ENCODE assay signal across 8 cellular contexts in genomic region chr7:47573758-47574472, GRCh38. TPM values are rescaled to one million over a fixed set of nuclear protein-coding genes. Genes with fewer than 3 reads are reported as not detected.
DNase-seq lines count a peak whose midpoint lies in the region; ATAC-seq and TF ChIP-seq lines count a peak whose summit lies in the region.

No MANE protein-coding gene starts in this region.

- no peak overlapping the region for H2BK5ac ChIP-seq in neuronal stem cell (ENCODE audit: low read length)

- WGBS in GM23248 (ENCODE audit: low coverage in 1 of 2, low lambda C conversion rate in 2 of 2, missing lambda C conversion rate in 2 of 2), 2 experiments: 2 to 4% methylated on average over 11 of the region's 11 CpGs
- no CpG with 5 or more reads among the region's 11 CpGs for WGBS in neuronal stem cell (ENCODE audit: extremely low coverage in 2 of 2, insufficient read length in 2 of 2, insufficient replicate concordance in 1 of 2), 2 donors

- H4K20me1 ChIP-seq in GM23248 (ENCODE audit: insufficient read depth): no peaks in the 10 kb centered on the region

- H3K4me2 ChIP-seq in GM23248 (ENCODE audit: unreplicated experiment) (peak overlapping the region; percentile 70), neuronal stem cell (ENCODE audit: insufficient read depth, low read length, poor library complexity, severe bottlenecking) (no peak overlapping the region)

- H3F3A ChIP-seq in GM23248 (ENCODE audit: insufficient read depth): peaks cover 58% of the 10 kb centered on the region

- in situ Hi-C loops in GM23248 (cut with MboI): no loop called here
- in situ Hi-C loops in SK-MEL-5 (cut with HindIII; ENCODE audit: low pct_unique_long_range_greater_than_20kb, low sequenced_read_pairs): no loop called here

- H3K4me1 ChIP-seq in GM23248 (ENCODE audit: insufficient read depth) (peaks cover 60% of the 10 kb centered on the region), skeletal muscle tissue (ENCODE audit: control insufficient read depth in 3 of 3, insufficient read depth in 3 of 3, low read length in 3 of 3) (peaks cover 55 to 58% (median 58%) of the 10 kb centered on the region in 3 donors), neuronal stem cell (ENCODE audit: control insufficient read depth in 2 of 2, insufficient read depth in 1 of 2, low read depth in 1 of 2, low read length in 2 of 2) (peaks cover 0 to 13% of the 10 kb centered on the region in 2 donors)

- no peak overlapping the region for H2BK12ac ChIP-seq in neuronal stem cell (ENCODE audit: low read length)

- no peak overlapping the region for H2BK15ac ChIP-seq in neuronal stem cell (ENCODE audit: low read length)

- H3K9ac ChIP-seq in GM23248: peak overlapping the region; percentile 80
- no peak overlapping the region for H3K9ac ChIP-seq in skeletal muscle tissue (ENCODE audit: low read depth in 1 of 3, low read length in 3 of 3)
- H3K9ac ChIP-seq in neuronal stem cell (ENCODE audit: low read depth, low read length, poor library complexity): no peak overlapping the region

- H4K91ac ChIP-seq in neuronal stem cell (ENCODE audit: low read depth, low read length, poor library complexity): no peak overlapping the region

- H3K79me2 ChIP-seq in GM23248 (ENCODE audit: insufficient read depth): peaks cover 61% of the 10 kb centered on the region

- no peaks in the 10 kb centered on the region for H3K9me3 ChIP-seq in GM23248 (ENCODE audit: low read depth)
- H3K9me3 ChIP-seq in skeletal muscle tissue (ENCODE audit: control insufficient read depth in 3 of 3, low read length in 3 of 3): no peaks in the 10 kb centered on the region
- no peaks in the 10 kb centered on the region for H3K9me3 ChIP-seq in neuronal stem cell (replicated peaks in 1 of 2; ENCODE audit: control insufficient read depth in 2 of 2, insufficient read depth in 1 of 2, low read depth in 1 of 2, low read length in 2 of 2)

- no peaks in the 10 kb centered on the region for H3K9me2 ChIP-seq in GM23248 (ENCODE audit: insufficient read depth)

- H2AFZ ChIP-seq in GM23248 (no peak overlapping the region), neuronal stem cell (ENCODE audit: low read length) (no peak overlapping the region)

- no peak overlapping the region for H3K18ac ChIP-seq in neuronal stem cell (ENCODE audit: low read length)

- no peak overlapping the region for H4K8ac ChIP-seq in neuronal stem cell (ENCODE audit: low read depth, low read length)

- DNase-seq in GM23248: peak; percentile 93
- peak; percentile 33 for DNase-seq in SK-MEL-5 (ENCODE audit: low read depth, low spot score)
- DNase-seq in fibroblast of villous mesenchyme (ENCODE audit: low read depth): peak; percentile 97
- DNase-seq in activated gamma-delta T cell treated with Interleukin-2 at 50 U/mL for 16 hours: no peak
- no peak for DNase-seq in neuronal stem cell (ENCODE audit: low spot score)
- DNase-seq in GM19238 (ENCODE audit: insufficient read length, low spot score): no peak

- peaks cover 5% of the 10 kb centered on the region for H3K79me1 ChIP-seq in neuronal stem cell (ENCODE audit: low read depth, low read length)

- no peak overlapping the region for H3K23ac ChIP-seq in neuronal stem cell (ENCODE audit: low read depth, low read length, poor library complexity)

- no peak for ATAC-seq in HG02970 (IDR thresholded peaks at IDR 0.05; ENCODE audit: low FRiP score, unreplicated experiment)

- no peaks in the 10 kb centered on the region for H3K36me3 ChIP-seq in GM23248 (ENCODE audit: low read depth)
- H3K36me3 ChIP-seq in skeletal muscle tissue (ENCODE audit: control insufficient read depth in 3 of 3, insufficient read depth in 3 of 3, low read length in 3 of 3): no peaks in the 10 kb centered on the region
- H3K36me3 ChIP-seq in neuronal stem cell (replicated peaks in 1 of 2; ENCODE audit: control insufficient read depth in 2 of 2, insufficient read depth in 2 of 2, low read length in 2 of 2): peaks cover 0 to 3% of the 10 kb centered on the region in 2 donors

- no peak overlapping the region for H2AK5ac ChIP-seq in neuronal stem cell (ENCODE audit: low read depth, low read length)

- no peak overlapping the region for H2BK120ac ChIP-seq in neuronal stem cell (ENCODE audit: low read depth, low read length)

- no peak overlapping the region for H3K14ac ChIP-seq in neuronal stem cell (ENCODE audit: low read length)

- H3K27me3 ChIP-seq in GM23248 (replicated peaks; ENCODE audit: insufficient read depth) (no peaks in the 10 kb centered on the region), skeletal muscle tissue (ENCODE audit: control insufficient read depth in 3 of 3, insufficient read depth in 3 of 3, low read length in 3 of 3) (no peaks in the 10 kb centered on the region), neuronal stem cell (ENCODE audit: control insufficient read depth in 3 of 3, insufficient read depth in 3 of 3, low read depth in 1 of 3, low read length in 3 of 3) (no peaks in the 10 kb centered on the region)

- H3K4me3 ChIP-seq in GM23248: peak overlapping the region; percentile 15; the same call in 1 of the 2 replicates
- no peak overlapping the region for H3K4me3 ChIP-seq in fibroblast of villous mesenchyme (ENCODE audit: low read depth, low read length)
- no peak overlapping the region for H3K4me3 ChIP-seq in skeletal muscle tissue (ENCODE audit: low read length in 3 of 3)
- no peak overlapping the region for H3K4me3 ChIP-seq in neuronal stem cell (ENCODE audit: low read length in 2 of 2)

- H3K4ac ChIP-seq in neuronal stem cell (ENCODE audit: low read length): no peak overlapping the region

- peak overlapping the region; percentile 92 for H3K27ac ChIP-seq in GM23248
- H3K27ac ChIP-seq in skeletal muscle tissue (ENCODE audit: low read depth, low read length): peak overlapping the region; percentile 57
- no peak overlapping the region for H3K27ac ChIP-seq in neuronal stem cell (replicated peaks; ENCODE audit: low read length)

- no peak for TF ChIP-seq CTCF in fibroblast of villous mesenchyme (IDR thresholded peaks at IDR 0.05; ENCODE audit: insufficient read depth, low read depth, low read length)

RNA-seq across cellular contexts. Expression of gene TNS3, which starts 8.0 kb away (rescaled TPM):
- total RNA-seq in GM23248 (2014; rRNA removed; shearing (Covaris generic)): 47.0 and 48.1 TPM in 2 replicates
- 17.2 and 18.6 TPM in 2 replicates for polyA plus RNA-seq in GM23248 (2016; fragmentation: Nextera tagmentation; extraction: Ambion mirVana)
- 61.7 and 63.4 TPM in 2 replicates for total RNA-seq in SK-MEL-5 (2014; rRNA removed; shearing (Covaris generic))
- polyA plus RNA-seq in SK-MEL-5 (2015; cell fraction: cytosol; rRNA removed): 68.2 and 85.6 TPM in 2 replicates
- polyA plus RNA-seq in SK-MEL-5 (2015; cell fraction: nucleus; rRNA removed): 40.5 and 57.7 TPM in 2 replicates
- total RNA-seq in fibroblast of villous mesenchyme (120 and 202 TPM in 2 replicates), skeletal muscle tissue (33.4 TPM)
- 19.8 TPM for polyA plus RNA-seq in neuronal stem cell (2013, experiment 1 of 2)
- 19.8 TPM for polyA plus RNA-seq in neuronal stem cell (2013, experiment 2 of 2)

Comparison
In these comparisons a context has a peak if more than half of its experiments do, and no peak if none do; other contexts are left out.
1. DNase-seq: peak in GM23248 (single experiment), SK-MEL-5 (single experiment) and fibroblast of villous mesenchyme (single experiment); none in activated gamma-delta T cell treated with Interleukin-2 at 50 U/mL for 16 hours (single experiment), neuronal stem cell (single experiment) and GM19238 (single experiment).